In genomic region chr12:118370601-118371000, GRCh38 we compare ENCODE assay signal across 1 cellular context.
TF ChIP-seq lines count a peak whose summit lies in the region.

No MANE protein-coding gene starts in this region.

TF ChIP-seq in GM23338, 12 proteins besides CTCF, POLR2A, EP300 and RAD21 (continued from another document):
- no peak for TF ChIP-seq ETS1 (IDR thresholded peaks at IDR 0.05)
- TF ChIP-seq STAT1 (IDR thresholded peaks at IDR 0.05; ENCODE audit: unreplicated experiment), result no peak
- TF ChIP-seq ZNF331 (CRISPR knock-in tag; IDR thresholded peaks at IDR 0.05; ENCODE audit: low read depth), result no peak
- TF ChIP-seq NANOG (IDR thresholded peaks at IDR 0.05; ENCODE audit: borderline replicate concordance), result no peak
- no peak for TF ChIP-seq JUNB (IDR thresholded peaks at IDR 0.05; ENCODE audit: unreplicated experiment)
